In the genomic region with DNA sequence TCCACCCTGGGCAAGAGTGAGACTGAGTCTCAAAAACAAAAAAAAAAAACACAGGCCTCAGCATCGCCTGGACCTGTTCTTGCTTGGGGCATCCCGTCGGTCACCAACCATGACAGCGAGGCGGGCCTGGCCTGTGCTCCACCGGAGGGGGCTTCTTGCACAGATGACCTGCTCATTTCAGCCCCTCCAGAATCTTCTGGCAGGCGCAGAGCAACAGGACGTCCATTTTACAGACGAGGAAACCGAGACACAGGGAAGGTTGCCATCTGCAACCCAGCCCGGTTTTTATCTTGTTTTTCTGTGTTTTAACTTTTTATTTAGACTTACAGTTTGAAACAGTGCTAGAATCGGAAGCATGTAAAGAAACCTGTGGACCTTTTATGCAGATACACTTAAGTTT, we compare ENCODE assay signal across 8 cellular contexts. TPM values are rescaled to one million over a fixed set of nuclear protein-coding genes. Genes with fewer than 3 reads are reported as not detected.
DNase-seq lines count a peak whose midpoint lies in the region; ATAC-seq and TF ChIP-seq lines count a peak whose summit lies in the region.

No MANE protein-coding gene starts in this region.

- H3K4me1 Mint-ChIP-seq in activated T-helper 17 cell treated with anti-CD3 and anti-CD28 coated beads, Interleukin-2, amount 50 U/mL, for 72 hours = peaks cover 15% of the 10 kb centered on the region
- peaks cover 40 to 59% of the 10 kb centered on the region in 2 donors for H3K4me1 Mint-ChIP-seq in stimulated activated naive B cell treated with anti-CD40 and anti-IgM and Interleukin-4, amounts not matched to agents 10 μg/mL and 1 μg/mL and 100 μg/mL, for 72 hours

- no peaks in the 10 kb centered on the region for H3K27me3 Mint-ChIP-seq in activated T-helper 17 cell treated with anti-CD3 and anti-CD28 coated beads, Interleukin-2, amount 50 U/mL, for 72 hours
- H3K27me3 Mint-ChIP-seq in stimulated activated naive B cell treated with anti-CD40 and anti-IgM and Interleukin-4, amounts not matched to agents 10 μg/mL and 1 μg/mL and 100 μg/mL, for 72 hours = no peaks in the 10 kb centered on the region

- no peak overlapping the region for H3K9ac ChIP-seq in iPS-15b (ENCODE audit: low read depth, low read length)

- peaks cover 27% of the 10 kb centered on the region for H3K36me3 Mint-ChIP-seq in activated T-helper 17 cell treated with anti-CD3 and anti-CD28 coated beads, Interleukin-2, amount 50 U/mL, for 72 hours (ENCODE audit: low read depth)
- peaks cover 24 to 40% of the 10 kb centered on the region in 2 donors for H3K36me3 Mint-ChIP-seq in stimulated activated naive B cell treated with anti-CD40 and anti-IgM and Interleukin-4, amounts not matched to agents 10 μg/mL and 1 μg/mL and 100 μg/mL, for 72 hours

- no peaks in the 10 kb centered on the region for H3K27me3 ChIP-seq in iPS-15b (ENCODE audit: control insufficient read depth, insufficient read depth, low read length)

- DNase-seq in HFF-Myc (ENCODE audit: extremely low read depth, low read depth) (no peak), NCI-H2107 treated with DMSO at 0.1 percent for 48 hours (lab: John Stamatoyannopoulos, UW; ENCODE audit: unreplicated experiment) (no peak), ecto neural progenitor cell (ENCODE audit: low spot score) (no peak), NCI-H2081 treated with DMSO at 0.1 percent for 48 hours (lab: John Stamatoyannopoulos, UW) (no peak)
- no peak for DNase-seq in stimulated activated naive B cell treated with anti-CD40 and anti-IgM and Interleukin-4, amounts not matched to agents 10 μg/mL and 1 μg/mL and 100 μg/mL, for 72 hours

- peaks cover 2% of the 10 kb centered on the region for H3K4me1 ChIP-seq in iPS-15b (ENCODE audit: control insufficient read depth, insufficient read depth, low read length)

- no peak for ATAC-seq in activated T-helper 17 cell treated with anti-CD3 and anti-CD28 coated beads, Interleukin-2, amount 50 U/mL, for 72 hours (replicated peaks)
- no peak for ATAC-seq in stimulated activated naive B cell treated with anti-CD40 and anti-IgM and Interleukin-4, amounts not matched to agents 10 μg/mL and 1 μg/mL and 100 μg/mL, for 72 hours (replicated peaks)
- ATAC-seq in GM19397 (IDR thresholded peaks at IDR 0.05; ENCODE audit: unreplicated experiment) = no peak

- H3K4me3 ChIP-seq in HFF-Myc (replicated peaks; ENCODE audit: low read depth, low read length) (peak overlapping the region; percentile 90), iPS-15b (ENCODE audit: low read depth, low read length) (peak overlapping the region; percentile 78)

- H3K27ac Mint-ChIP-seq in activated T-helper 17 cell treated with anti-CD3 and anti-CD28 coated beads, Interleukin-2, amount 50 U/mL, for 72 hours = peak overlapping the region; percentile 83
- H3K27ac Mint-ChIP-seq in stimulated activated naive B cell treated with anti-CD40 and anti-IgM and Interleukin-4, amounts not matched to agents 10 μg/mL and 1 μg/mL and 100 μg/mL, for 72 hours = no peak overlapping the region

- H3K9me3 Mint-ChIP-seq in activated T-helper 17 cell treated with anti-CD3 and anti-CD28 coated beads, Interleukin-2, amount 50 U/mL, for 72 hours = no peaks in the 10 kb centered on the region
- peaks cover 7 to 8% of the 10 kb centered on the region in 2 donors for H3K9me3 Mint-ChIP-seq in stimulated activated naive B cell treated with anti-CD40 and anti-IgM and Interleukin-4, amounts not matched to agents 10 μg/mL and 1 μg/mL and 100 μg/mL, for 72 hours

- TF ChIP-seq CTCF in HFF-Myc (IDR thresholded peaks at IDR 0.05; ENCODE audit: low read depth, low read length, missing control alignments) = no peak

- H3K9me3 ChIP-seq in iPS-15b (ENCODE audit: control insufficient read depth, insufficient read depth, low read length) = no peaks in the 10 kb centered on the region

- H3K4me3 Mint-ChIP-seq in activated T-helper 17 cell treated with anti-CD3 and anti-CD28 coated beads, Interleukin-2, amount 50 U/mL, for 72 hours = peak overlapping the region; percentile 90
- peak overlapping the region; percentile 88 to 95 for H3K4me3 Mint-ChIP-seq in stimulated activated naive B cell treated with anti-CD40 and anti-IgM and Interleukin-4, amounts not matched to agents 10 μg/mL and 1 μg/mL and 100 μg/mL, for 72 hours

- peaks cover 13% of the 10 kb centered on the region for H3K36me3 ChIP-seq in iPS-15b (ENCODE audit: control insufficient read depth, insufficient read depth, low read length)

RNA-seq across cellular contexts. Expression of a gene that starts 0.9 kb away (rescaled TPM):
- 10 to 100 TPM; 32.5 to 33.6 TPM for total RNA-seq in activated T-helper 17 cell treated with anti-CD3 and anti-CD28 coated beads, Interleukin-2, amount 50 U/mL, for 72 hours

RNA-seq across cellular contexts. Expression of a gene that starts 14.2 kb away (rescaled TPM):
- 10 to 100 TPM; 33.3 to 57.4 TPM for total RNA-seq in activated T-helper 17 cell treated with anti-CD3 and anti-CD28 coated beads, Interleukin-2, amount 50 U/mL, for 72 hours

RNA-seq across cellular contexts. Expression of a gene that starts 56.3 kb away (rescaled TPM):
- 100 to 1,000 TPM; 102 to 115 TPM for total RNA-seq in activated T-helper 17 cell treated with anti-CD3 and anti-CD28 coated beads, Interleukin-2, amount 50 U/mL, for 72 hours
